In the genomic region with DNA sequence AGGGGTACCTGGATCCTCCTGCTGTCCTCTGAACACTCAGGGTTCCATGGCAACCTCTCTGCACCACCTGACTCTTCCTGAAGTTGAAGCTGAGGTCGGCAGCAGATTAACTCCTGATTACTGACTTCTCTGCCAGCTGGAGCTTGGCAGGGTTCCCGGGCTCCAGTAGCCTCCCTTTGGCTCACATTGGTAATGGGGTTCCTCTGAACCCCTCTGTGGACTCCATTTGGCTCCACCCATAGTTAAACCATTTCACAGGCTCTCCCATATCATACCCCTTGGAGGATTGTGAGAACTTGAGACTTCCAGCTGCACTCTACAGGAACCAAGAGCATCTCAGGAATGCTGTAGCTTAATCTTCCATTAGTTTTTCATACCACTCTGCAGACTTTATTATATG, we compare ENCODE assay signal across 21 cellular contexts.
"Had no signal": no experiment of that assay in that cellular context is flagged by ENCODE, and none has a peak within 500 bp of the region (broad histone marks: within the 10 kb centered on the region; RNA-seq: fewer than 3 reads in every experiment).

No MANE protein-coding gene starts in this region.

- H3K27ac Mint-ChIP-seq: activated CD4-positive, alpha-beta memory T cell treated with anti-CD3 and anti-CD28 coated beads, Interleukin-2, amount 10 ng/mL, durations not matched to agents 7 days and 5 days; activated naive CD4-positive, alpha-beta T cell treated with anti-CD3 and anti-CD28 coated beads, Interleukin-2, amount 50 U/mL, for 24 hours; natural killer cell treated with Interleukin-12 subunit alpha and Interleukin-12 subunit beta and Interleukin-15 and Interleukin-18, amount 100 ng/mL, for 72 hours; stimulated activated naive B cell treated with anti-CD40 and anti-IgM and Interleukin-4, amounts not matched to agents 10 μg/mL and 1 μg/mL and 100 μg/mL, for 72 hours had no signal

- H3K27ac ChIP-seq: adrenal gland, body of pancreas, coronary artery, esophagus squamous epithelium, tibial artery, VCaP had no signal

- H3K4me3 Mint-ChIP-seq: activated CD4-positive, alpha-beta memory T cell treated with anti-CD3 and anti-CD28 coated beads, Interleukin-2, amount 10 ng/mL, durations not matched to agents 7 days and 5 days; activated naive CD4-positive, alpha-beta T cell treated with anti-CD3 and anti-CD28 coated beads, Interleukin-2, amount 50 U/mL, for 24 hours; natural killer cell treated with Interleukin-12 subunit alpha and Interleukin-12 subunit beta and Interleukin-15 and Interleukin-18, amount 100 ng/mL, for 72 hours; stimulated activated naive B cell treated with anti-CD40 and anti-IgM and Interleukin-4, amounts not matched to agents 10 μg/mL and 1 μg/mL and 100 μg/mL, for 72 hours had no signal

- ATAC-seq: body of pancreas; left ventricle myocardium superior; natural killer cell treated with Interleukin-12 subunit alpha and Interleukin-12 subunit beta and Interleukin-15 and Interleukin-18, amount 100 ng/mL, for 72 hours; stimulated activated naive B cell treated with anti-CD40 and anti-IgM and Interleukin-4, amounts not matched to agents 10 μg/mL and 1 μg/mL and 100 μg/mL, for 72 hours had no signal

- H3K36me3 ChIP-seq: adrenal gland, esophagus squamous epithelium, tibial artery had no signal

- H3K4me1 ChIP-seq: adrenal gland, body of pancreas had no signal

- H3K9me3 Mint-ChIP-seq: activated naive CD4-positive, alpha-beta T cell treated with anti-CD3 and anti-CD28 coated beads, Interleukin-2, amount 50 U/mL, for 24 hours had no signal

- DNase-seq: activated CD4-positive, alpha-beta memory T cell treated with anti-CD3 and anti-CD28 coated beads, Interleukin-2, amount 10 ng/mL, durations not matched to agents 7 days and 5 days; activated effector memory CD4-positive, alpha-beta T cell treated with anti-CD3 and anti-CD28 coated beads, Interleukin-2, amount 50 U/mL, for 16 hours; activated T-cell treated with anti-CD3 and anti-CD28 coated beads, Interleukin-2, amount 50 U/mL, for 48 hours; central memory CD4-positive, alpha-beta T cell; esophagus squamous epithelium; foreskin fibroblast; glutamatergic neuron; hypothalamus; left ventricle myocardium superior; mesenchymal stem cell; retina; stimulated activated CD4-positive, alpha-beta T cell treated with anti-CD3 and anti-CD28 coated beads, Interleukin-2, amount 100 ng/mL, for 48 hours; stimulated activated naive B cell treated with anti-CD40 and anti-IgM and Interleukin-4, amounts not matched to agents 10 μg/mL and 1 μg/mL and 100 μg/mL, for 72 hours; T1000; tibial artery had no signal

- H3K4me1 Mint-ChIP-seq: activated CD4-positive, alpha-beta memory T cell treated with anti-CD3 and anti-CD28 coated beads, Interleukin-2, amount 10 ng/mL, durations not matched to agents 7 days and 5 days; activated naive CD4-positive, alpha-beta T cell treated with anti-CD3 and anti-CD28 coated beads, Interleukin-2, amount 50 U/mL, for 24 hours; stimulated activated naive B cell treated with anti-CD40 and anti-IgM and Interleukin-4, amounts not matched to agents 10 μg/mL and 1 μg/mL and 100 μg/mL, for 72 hours had no signal

- H3K9me3 ChIP-seq: adrenal gland, body of pancreas, esophagus squamous epithelium, tibial artery had no signal

- H3K27me3 ChIP-seq: adrenal gland, body of pancreas, esophagus squamous epithelium, tibial artery had no signal

- H3K4me3 ChIP-seq: adrenal gland, body of pancreas, coronary artery, esophagus squamous epithelium, tibial artery had no signal

- H3K27me3 Mint-ChIP-seq: activated CD4-positive, alpha-beta memory T cell treated with anti-CD3 and anti-CD28 coated beads, Interleukin-2, amount 10 ng/mL, durations not matched to agents 7 days and 5 days; activated naive CD4-positive, alpha-beta T cell treated with anti-CD3 and anti-CD28 coated beads, Interleukin-2, amount 50 U/mL, for 24 hours; natural killer cell treated with Interleukin-12 subunit alpha and Interleukin-12 subunit beta and Interleukin-15 and Interleukin-18, amount 100 ng/mL, for 72 hours; stimulated activated naive B cell treated with anti-CD40 and anti-IgM and Interleukin-4, amounts not matched to agents 10 μg/mL and 1 μg/mL and 100 μg/mL, for 72 hours had no signal

- H3K36me3 Mint-ChIP-seq: activated naive CD4-positive, alpha-beta T cell treated with anti-CD3 and anti-CD28 coated beads, Interleukin-2, amount 50 U/mL, for 24 hours; natural killer cell treated with Interleukin-12 subunit alpha and Interleukin-12 subunit beta and Interleukin-15 and Interleukin-18, amount 100 ng/mL, for 72 hours had no signal
